32 cellular contexts compared by ENCODE assay signal in the genomic region with DNA sequence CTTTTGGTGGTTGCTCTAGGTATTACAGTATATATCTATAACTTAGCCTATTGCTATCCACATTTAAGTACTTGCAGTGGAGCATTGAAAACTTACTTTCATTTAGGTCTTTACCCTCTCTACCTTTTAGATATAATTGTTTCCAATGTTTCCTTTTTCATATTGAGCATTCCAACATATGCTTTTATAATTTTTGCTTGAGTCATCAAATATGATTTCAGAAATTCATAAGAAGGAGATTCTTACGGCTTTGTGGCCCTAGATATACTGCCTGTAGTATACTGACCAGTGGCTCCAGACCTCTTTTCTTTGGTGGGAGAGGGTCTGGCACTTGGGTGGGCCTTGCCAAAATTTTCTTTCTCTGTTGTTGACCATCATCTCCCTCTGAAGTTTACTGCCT.
"Had no signal": no experiment of that assay in that cellular context is flagged by ENCODE, and none has a peak within 500 bp of the region (broad histone marks: within the 10 kb centered on the region; RNA-seq: fewer than 3 reads in every experiment).

No MANE protein-coding gene starts in this region.

- H3K27ac Mint-ChIP-seq: activated CD4-positive, alpha-beta memory T cell treated with anti-CD3 and anti-CD28 coated beads for 36 hours; activated CD4-positive, alpha-beta T cell treated with anti-CD3 and anti-CD28 coated beads for 36 hours; activated CD4-positive, alpha-beta T cell treated with anti-CD3 and anti-CD28 coated beads, Interleukin-2, amount 10 ng/mL, durations not matched to agents 24 days and 14 days; activated CD8-positive, alpha-beta memory T cell treated with anti-CD3 and anti-CD28 coated beads, Interleukin-2, amount 10 ng/mL, durations not matched to agents 7 days and 5 days; activated CD8-positive, alpha-beta T cell treated with anti-CD3 and anti-CD28 coated beads, Interleukin-2, amount 10 ng/mL, durations not matched to agents 7 days and 5 days; activated naive CD8-positive, alpha-beta T cell; activated T-helper 17 cell treated with anti-CD3 and anti-CD28 coated beads, Interleukin-2, amount 50 U/mL, for 72 hours; effector memory CD8-positive, alpha-beta T cell; T-helper 17 cell had no signal

- H3K4me3 ChIP-seq: coronary artery, esophagus muscularis mucosa, heart right ventricle, hepatocyte had no signal

- DNase-seq: activated CD4-positive, alpha-beta memory T cell treated with anti-CD3 and anti-CD28 coated beads for 36 hours; activated CD4-positive, alpha-beta T cell treated with anti-CD3 and anti-CD28 coated beads for 36 hours; activated CD4-positive, alpha-beta T cell treated with anti-CD3 and anti-CD28 coated beads, Interleukin-2, amount 10 ng/mL, durations not matched to agents 24 days and 14 days; activated CD4-positive, CD25-positive, alpha-beta regulatory T cell; activated CD4-positive, CD25-positive, alpha-beta regulatory T cell treated with anti-CD3 and anti-CD28 coated beads, Interleukin-2, amount 50 U/mL, for 72 hours; activated CD8-positive, alpha-beta memory T cell treated with anti-CD3 and anti-CD28 coated beads, Interleukin-2, amount 10 ng/mL, durations not matched to agents 7 days and 5 days; activated CD8-positive, alpha-beta memory T cell treated with anti-CD3 and anti-CD28 coated beads, Interleukin-2, amount 50 U/mL, for 4 hours; activated CD8-positive, alpha-beta T cell treated with anti-CD3 and anti-CD28 coated beads, Interleukin-2, amount 10 ng/mL, durations not matched to agents 7 days and 5 days; activated effector memory CD4-positive, alpha-beta T cell treated with Interleukin-2 at 50 U/mL for 16 hours; activated gamma-delta T cell treated with Interleukin-2 at 50 U/mL for 16 hours; activated naive CD4-positive, alpha-beta T cell treated with anti-CD3 and anti-CD28 coated beads, Interleukin-2, amount 50 U/mL, for 16 hours; activated naive CD4-positive, alpha-beta T cell treated with Interleukin-2 at 50 U/mL for 16 hours; activated T-cell treated with anti-CD3 and anti-CD28 coated beads, Interleukin-2, amount 50 U/mL, for 1 hour; amniotic stem cell; anterior cingulate cortex; brain microvascular endothelial cell; dermis blood vessel endothelial cell; effector CD4-positive, alpha-beta T cell; effector memory CD8-positive, alpha-beta T cell; erythroblast; foreskin keratinocyte; gastrocnemius medialis; heart right ventricle; T-helper 17 cell had no signal

- H3K4me1 ChIP-seq: esophagus muscularis mucosa, foreskin keratinocyte, gastrocnemius medialis, heart right ventricle had no signal

- ATAC-seq: activated CD4-positive, alpha-beta T cell treated with anti-CD3 and anti-CD28 coated beads for 36 hours; activated CD8-positive, alpha-beta memory T cell treated with anti-CD3 and anti-CD28 coated beads, Interleukin-2, amount 10 ng/mL, durations not matched to agents 7 days and 5 days; activated CD8-positive, alpha-beta T cell treated with anti-CD3 and anti-CD28 coated beads, Interleukin-2, amount 10 ng/mL, durations not matched to agents 7 days and 5 days; activated T-helper 17 cell treated with anti-CD3 and anti-CD28 coated beads, Interleukin-2, amount 50 U/mL, for 72 hours; effector memory CD8-positive, alpha-beta T cell; foreskin keratinocyte; gastrocnemius medialis; heart right ventricle; T-helper 17 cell had no signal

- H3K4me1 Mint-ChIP-seq: activated CD4-positive, alpha-beta T cell treated with anti-CD3 and anti-CD28 coated beads for 36 hours; activated CD4-positive, alpha-beta T cell treated with anti-CD3 and anti-CD28 coated beads, Interleukin-2, amount 10 ng/mL, durations not matched to agents 24 days and 14 days; activated CD8-positive, alpha-beta memory T cell treated with anti-CD3 and anti-CD28 coated beads, Interleukin-2, amount 10 ng/mL, durations not matched to agents 7 days and 5 days; activated T-helper 17 cell treated with anti-CD3 and anti-CD28 coated beads, Interleukin-2, amount 50 U/mL, for 72 hours; central memory CD8-positive, alpha-beta T cell; T-helper 17 cell had no signal

- H3K27me3 Mint-ChIP-seq: activated CD4-positive, alpha-beta memory T cell treated with anti-CD3 and anti-CD28 coated beads for 36 hours; activated CD4-positive, alpha-beta T cell treated with anti-CD3 and anti-CD28 coated beads for 36 hours; activated CD4-positive, alpha-beta T cell treated with anti-CD3 and anti-CD28 coated beads, Interleukin-2, amount 10 ng/mL, durations not matched to agents 24 days and 14 days; activated CD8-positive, alpha-beta memory T cell treated with anti-CD3 and anti-CD28 coated beads, Interleukin-2, amount 10 ng/mL, durations not matched to agents 7 days and 5 days; activated naive CD8-positive, alpha-beta T cell; activated T-helper 17 cell treated with anti-CD3 and anti-CD28 coated beads, Interleukin-2, amount 50 U/mL, for 72 hours; central memory CD8-positive, alpha-beta T cell; effector memory CD8-positive, alpha-beta T cell; T-helper 17 cell had no signal

- H3K79me2 ChIP-seq: hepatocyte had no signal

- H2AFZ ChIP-seq: hepatocyte had no signal

- H3K27ac ChIP-seq: brain microvascular endothelial cell, coronary artery, esophagus muscularis mucosa, foreskin keratinocyte, gastrocnemius medialis, heart right ventricle, hepatocyte had no signal

- FAIRE-seq: astrocyte, bronchial epithelial cell had no signal

- H3K27me3 ChIP-seq: brain microvascular endothelial cell, esophagus muscularis mucosa, foreskin keratinocyte, gastrocnemius medialis, heart right ventricle, hepatocyte had no signal

- H3K4me3 Mint-ChIP-seq: activated CD4-positive, alpha-beta memory T cell treated with anti-CD3 and anti-CD28 coated beads for 36 hours; activated CD4-positive, alpha-beta T cell treated with anti-CD3 and anti-CD28 coated beads for 36 hours; activated CD4-positive, alpha-beta T cell treated with anti-CD3 and anti-CD28 coated beads, Interleukin-2, amount 10 ng/mL, durations not matched to agents 24 days and 14 days; activated CD8-positive, alpha-beta memory T cell treated with anti-CD3 and anti-CD28 coated beads, Interleukin-2, amount 10 ng/mL, durations not matched to agents 7 days and 5 days; activated CD8-positive, alpha-beta T cell treated with anti-CD3 and anti-CD28 coated beads, Interleukin-2, amount 10 ng/mL, durations not matched to agents 7 days and 5 days; activated naive CD8-positive, alpha-beta T cell; activated T-helper 17 cell treated with anti-CD3 and anti-CD28 coated beads, Interleukin-2, amount 50 U/mL, for 72 hours; central memory CD8-positive, alpha-beta T cell; effector memory CD8-positive, alpha-beta T cell; T-helper 17 cell had no signal

- H3K4me2 ChIP-seq: hepatocyte had no signal
